ENCODE assay signal across 18 cellular contexts in genomic region chr4:164701665-164702064, GRCh38. TPM values are rescaled to one million over a fixed set of nuclear protein-coding genes. Genes with fewer than 3 reads are reported as not detected.
DNase-seq lines count a peak whose midpoint lies in the region; ATAC-seq lines count a peak whose summit lies in the region.
"Had no signal": no experiment of that assay in that cellular context is flagged by ENCODE, and none has a peak within 500 bp of the region (broad histone marks: within the 10 kb centered on the region; RNA-seq: fewer than 3 reads in every experiment).

No MANE protein-coding gene starts in this region.

- peaks cover 3% of the 10 kb centered on the region for H3K4me1 Mint-ChIP-seq in activated CD8-positive, alpha-beta memory T cell treated with anti-CD3 and anti-CD28 coated beads, Interleukin-2, amount 10 ng/mL, durations not matched to agents 7 days and 5 days
- H3K4me1 Mint-ChIP-seq in stimulated activated memory B cell treated with anti-CD40 and anti-IgM and Interleukin-4, amounts not matched to agents 10 μg/mL and 1 μg/mL and 100 μg/mL, for 72 hours, result no peaks in the 10 kb centered on the region
- H3K4me1 Mint-ChIP-seq: T-cell had no signal

- H3K9me3 Mint-ChIP-seq in activated CD8-positive, alpha-beta memory T cell treated with anti-CD3 and anti-CD28 coated beads, Interleukin-2, amount 10 ng/mL, durations not matched to agents 7 days and 5 days (ENCODE audit: low read depth), result no peaks in the 10 kb centered on the region
- H3K9me3 Mint-ChIP-seq in stimulated activated memory B cell treated with anti-CD40 and anti-IgM and Interleukin-4, amounts not matched to agents 10 μg/mL and 1 μg/mL and 100 μg/mL, for 72 hours, result no peaks in the 10 kb centered on the region
- H3K9me3 Mint-ChIP-seq: activated CD4-positive, alpha-beta memory T cell treated with anti-CD3 and anti-CD28 coated beads for 36 hours; natural killer cell; T-cell had no signal

- no peak overlapping the region for H3K27ac Mint-ChIP-seq in activated CD8-positive, alpha-beta memory T cell treated with anti-CD3 and anti-CD28 coated beads, Interleukin-2, amount 10 ng/mL, durations not matched to agents 7 days and 5 days
- no peak overlapping the region for H3K27ac Mint-ChIP-seq in stimulated activated memory B cell treated with anti-CD40 and anti-IgM and Interleukin-4, amounts not matched to agents 10 μg/mL and 1 μg/mL and 100 μg/mL, for 72 hours
- H3K27ac Mint-ChIP-seq: activated CD4-positive, alpha-beta memory T cell treated with anti-CD3 and anti-CD28 coated beads for 36 hours; natural killer cell; T-cell had no signal

- ATAC-seq in GM18519 (IDR thresholded peaks at IDR 0.05; ENCODE audit: low FRiP score, unreplicated experiment) (peak; percentile 90), GM21390 (IDR thresholded peaks at IDR 0.05; ENCODE audit: unreplicated experiment) (peak; percentile 76), HG02943 (IDR thresholded peaks at IDR 0.05; ENCODE audit: low read depth, unreplicated experiment) (peak; percentile 74), HG03469 (IDR thresholded peaks at IDR 0.05; ENCODE audit: unreplicated experiment) (peak; percentile 95)
- no peak for ATAC-seq in activated CD8-positive, alpha-beta memory T cell treated with anti-CD3 and anti-CD28 coated beads, Interleukin-2, amount 10 ng/mL, durations not matched to agents 7 days and 5 days
- no peak for ATAC-seq in stimulated activated memory B cell treated with anti-CD40 and anti-IgM and Interleukin-4, amounts not matched to agents 10 μg/mL and 1 μg/mL and 100 μg/mL, for 72 hours
- ATAC-seq: T-cell had no signal

- H3K36me3 Mint-ChIP-seq in activated CD8-positive, alpha-beta memory T cell treated with anti-CD3 and anti-CD28 coated beads, Interleukin-2, amount 10 ng/mL, durations not matched to agents 7 days and 5 days, result no peaks in the 10 kb centered on the region
- no peaks in the 10 kb centered on the region for H3K36me3 Mint-ChIP-seq in stimulated activated memory B cell treated with anti-CD40 and anti-IgM and Interleukin-4, amounts not matched to agents 10 μg/mL and 1 μg/mL and 100 μg/mL, for 72 hours
- H3K36me3 Mint-ChIP-seq: activated CD4-positive, alpha-beta memory T cell treated with anti-CD3 and anti-CD28 coated beads for 36 hours; natural killer cell; T-cell had no signal

- DNase-seq in D341Med (ENCODE audit: low spot score) (no peak), amygdala (lab: John Stamatoyannopoulos, UW) (no peak)
- DNase-seq in activated CD8-positive, alpha-beta memory T cell treated with anti-CD3 and anti-CD28 coated beads, Interleukin-2, amount 10 ng/mL, durations not matched to agents 7 days and 5 days, result no peak
- DNase-seq: activated CD4-positive, alpha-beta memory T cell treated with anti-CD3 and anti-CD28 coated beads for 36 hours; BE2C; DND-41; natural killer cell; OCI-M1; stimulated activated CD4-positive, alpha-beta T cell treated with anti-CD3 and anti-CD28 coated beads, Interleukin-4, amount 100 ng/mL, for 1 hour; stimulated activated naive CD4-positive, alpha-beta T cell; T-cell had no signal

- no peak overlapping the region for H3K4me3 Mint-ChIP-seq in activated CD8-positive, alpha-beta memory T cell treated with anti-CD3 and anti-CD28 coated beads, Interleukin-2, amount 10 ng/mL, durations not matched to agents 7 days and 5 days
- H3K4me3 Mint-ChIP-seq in stimulated activated memory B cell treated with anti-CD40 and anti-IgM and Interleukin-4, amounts not matched to agents 10 μg/mL and 1 μg/mL and 100 μg/mL, for 72 hours, result no peak overlapping the region
- H3K4me3 Mint-ChIP-seq: activated CD4-positive, alpha-beta memory T cell treated with anti-CD3 and anti-CD28 coated beads for 36 hours; natural killer cell; T-cell had no signal

- CTCF ChIA-PET in activated CD8-positive, alpha-beta memory T cell treated with anti-CD3 and anti-CD28 coated beads, Interleukin-2, amount 10 ng/mL, durations not matched to agents 7 days and 5 days (lab: Charles Lee), result no interaction called here

- peaks cover 4% of the 10 kb centered on the region for H3K27me3 Mint-ChIP-seq in activated CD8-positive, alpha-beta memory T cell treated with anti-CD3 and anti-CD28 coated beads, Interleukin-2, amount 10 ng/mL, durations not matched to agents 7 days and 5 days
- H3K27me3 Mint-ChIP-seq in stimulated activated memory B cell treated with anti-CD40 and anti-IgM and Interleukin-4, amounts not matched to agents 10 μg/mL and 1 μg/mL and 100 μg/mL, for 72 hours, result peaks cover 8% of the 10 kb centered on the region

RNA-seq across cellular contexts. Expression of gene SMIM31, which starts 52.3 kb away (rescaled TPM):
- total RNA-seq in activated CD8-positive, alpha-beta memory T cell treated with anti-CD3 and anti-CD28 coated beads, Interleukin-2, amount 10 ng/mL, durations not matched to agents 7 days and 5 days, result not detected
- total RNA-seq: activated CD4-positive, alpha-beta memory T cell treated with anti-CD3 and anti-CD28 coated beads for 36 hours; bronchial epithelial cell; M059J; natural killer cell; T-cell had no signal

Comparison
In these comparisons a context has a peak if more than half of its experiments do, and no peak if none do; other contexts are left out.
1. ATAC-seq: peak in GM18519 (single experiment), GM21390 (single experiment), HG02943 (single experiment) and HG03469 (single experiment); none in activated CD8-positive, alpha-beta memory T cell treated with anti-CD3 and anti-CD28 coated beads, Interleukin-2, amount 10 ng/mL, durations not matched to agents 7 days and 5 days (single experiment) and stimulated activated memory B cell treated with anti-CD40 and anti-IgM and Interleukin-4, amounts not matched to agents 10 μg/mL and 1 μg/mL and 100 μg/mL, for 72 hours (single experiment).